ENCODE assay signal across 27 cellular contexts in the genomic region with DNA sequence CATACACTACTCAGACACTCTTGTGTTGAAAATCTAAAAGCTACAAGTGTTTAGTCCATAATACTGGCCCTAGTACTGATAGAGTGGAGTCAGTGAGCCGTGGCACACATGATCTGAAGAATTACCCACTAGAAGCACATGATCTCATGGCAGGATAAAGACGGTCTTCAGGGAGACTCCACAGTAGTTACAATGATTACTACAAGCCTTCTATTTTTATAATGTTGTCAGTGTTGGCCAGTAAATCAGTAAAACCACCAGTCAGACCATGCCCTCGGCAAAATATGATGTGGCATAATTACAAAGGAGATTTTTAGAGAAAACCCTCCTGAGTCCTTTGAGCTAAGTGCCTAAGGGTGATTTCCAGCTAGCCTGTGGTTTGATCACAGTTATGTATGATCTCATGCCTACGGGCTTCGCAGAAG.
DNase-seq lines count a peak whose midpoint lies in the region; ATAC-seq, FAIRE-seq and TF ChIP-seq lines count a peak whose summit lies in the region.
"Had no signal": no experiment of that assay in that cellular context is flagged by ENCODE, and none has a peak within 500 bp of the region (broad histone marks: within the 10 kb centered on the region; RNA-seq: fewer than 3 reads in every experiment).

No MANE protein-coding gene starts in this region.

- no peak overlapping the region for H3K27ac ChIP-seq in osteoblast (ENCODE audit: low read depth, low read length)
- H3K27ac ChIP-seq: brain microvascular endothelial cell, left lung, ovary, thoracic aorta, vagina, WERI-Rb-1 had no signal

- H3K4me3 ChIP-seq in H7 (ENCODE audit: insufficient read depth, low read depth, low read length) (no peak overlapping the region), osteoblast (ENCODE audit: insufficient read depth, low read length) (no peak overlapping the region)
- H3K4me3 ChIP-seq: left lung, ovary, thoracic aorta, vagina had no signal

- FAIRE-seq in D721Med (lab: Jason Lieb, UNC) = no peak

- H3K4me1 ChIP-seq in osteoblast (ENCODE audit: insufficient read depth, low read length) = no peaks in the 10 kb centered on the region
- H3K4me1 ChIP-seq: left lung, vagina had no signal

- TF ChIP-seq CTCF in D721Med (IDR thresholded peaks at IDR 0.05; ENCODE audit: insufficient read depth, missing control alignments) (no peak), osteoblast (IDR thresholded peaks at IDR 0.05; ENCODE audit: extremely low read depth, low read depth, low read length) (no peak)

- no peaks in the 10 kb centered on the region for H3K9me3 ChIP-seq in osteoblast (ENCODE audit: low read depth, low read length)
- H3K9me3 ChIP-seq: left lung, ovary, thoracic aorta, vagina had no signal

- DNase-seq in COLO829 (ENCODE audit: low spot score) (peak; percentile 70), M059J (ENCODE audit: low read depth) (peak; percentile 71), foreskin melanocyte (peak; percentile 98), NCI-H2107 treated with DMSO at 0.1 percent for 48 hours (lab: John Stamatoyannopoulos, UW; ENCODE audit: unreplicated experiment) (no peak), D721Med (ENCODE audit: insufficient read length, low spot score) (no peak), H7 (no peak), osteoblast (ENCODE audit: insufficient read length, low spot score, missing footprints) (no peak)
- DNase-seq: activated CD4-positive, alpha-beta T cell treated with anti-CD3 and anti-CD28 coated beads, Interleukin-2, amount 10 ng/mL, durations not matched to agents 24 days and 14 days; activated CD8-positive, alpha-beta memory T cell treated with anti-CD3 and anti-CD28 coated beads, Interleukin-2, amount 10 ng/mL, durations not matched to agents 7 days and 5 days; activated naive CD4-positive, alpha-beta T cell treated with Interleukin-2 at 50 U/mL for 16 hours; activated T-cell treated with anti-CD3 and anti-CD28 coated beads, Interleukin-2, amount 50 U/mL, for 72 hours; brain microvascular endothelial cell; C1 segment of cervical spinal cord; effector CD4-positive, alpha-beta T cell; hippocampal formation; left lung; natural killer cell; NCI-H1105 treated with DMSO at 0.1 percent for 48 hours; NCI-H69; ovary; right cardiac atrium; stimulated activated CD4-positive, alpha-beta T cell treated with anti-CD3 and anti-CD28 coated beads, Interleukin-4, amount 100 ng/mL, for 1 hour; stimulated activated naive B cell treated with anti-CD40 and anti-IgM and Interleukin-4, amounts not matched to agents 10 μg/mL and 1 μg/mL and 100 μg/mL, for 72 hours; WERI-Rb-1 had no signal

- H3K79me2 ChIP-seq in osteoblast (ENCODE audit: insufficient read depth, low read length) = no peaks in the 10 kb centered on the region

- H3K4me2 ChIP-seq in osteoblast (ENCODE audit: insufficient read depth, low read length) = no peak overlapping the region

- no peaks in the 10 kb centered on the region for H4K20me1 ChIP-seq in osteoblast (ENCODE audit: insufficient read depth, low read length)

- H3K36me3 ChIP-seq in H7 (replicated peaks; ENCODE audit: control insufficient read depth, insufficient read depth, low read length) (no peaks in the 10 kb centered on the region), osteoblast (ENCODE audit: insufficient read depth, low read length) (no peaks in the 10 kb centered on the region)
- H3K36me3 ChIP-seq: brain microvascular endothelial cell, left lung, ovary, thoracic aorta, vagina, WERI-Rb-1 had no signal

- H2AFZ ChIP-seq in osteoblast (ENCODE audit: low read length) = no peak overlapping the region

- H3K27me3 ChIP-seq in H7 (ENCODE audit: control insufficient read depth, insufficient read depth, low read length) (no peaks in the 10 kb centered on the region), osteoblast (ENCODE audit: insufficient read depth, low read length) (no peaks in the 10 kb centered on the region)
- H3K27me3 ChIP-seq: brain microvascular endothelial cell, left lung, ovary, vagina had no signal

- ATAC-seq in GM19463 (IDR thresholded peaks at IDR 0.05; ENCODE audit: unreplicated experiment) = peak; percentile 50
- ATAC-seq: activated CD8-positive, alpha-beta memory T cell treated with anti-CD3 and anti-CD28 coated beads, Interleukin-2, amount 10 ng/mL, durations not matched to agents 7 days and 5 days; activated T-cell treated with anti-CD3 and anti-CD28 coated beads, Interleukin-2, amount 50 U/mL, for 72 hours; left lung; natural killer cell; right cardiac atrium had no signal

Comparison
In these comparisons a context has a peak if more than half of its experiments do, and no peak if none do; other contexts are left out.
1. DNase-seq: peak in COLO829 (single experiment), M059J (single experiment) and foreskin melanocyte (single experiment); none in NCI-H2107 treated with DMSO at 0.1 percent for 48 hours (single experiment), D721Med (single experiment), H7 (single experiment) and osteoblast (single experiment).